In genomic region chr4:38663801-38664703, GRCh38 we compare ENCODE assay signal across 8 cellular contexts. TPM values are rescaled to one million over a fixed set of nuclear protein-coding genes. Genes with fewer than 3 reads are reported as not detected.
DNase-seq lines count a peak whose midpoint lies in the region; ATAC-seq and TF ChIP-seq lines count a peak whose summit lies in the region.

Gene KLF3, plus strand, starts transcription at chr4:38664199. Its CDS starts 16,427 bp downstream, at chr4:38680626.

- peak within 1 kb of the TSS; percentile 62 for H3K4me3 ChIP-seq in GM12865 (ENCODE audit: low read depth, low read length)
- H3K4me3 ChIP-seq in left ventricle myocardium inferior: peak within 1 kb of the TSS; percentile 74
- H3K4me3 ChIP-seq in upper lobe of right lung: peak within 1 kb of the TSS; percentile 92

- H3K36me3 ChIP-seq in left ventricle myocardium inferior (no peaks in the 10 kb centered on the region), upper lobe of right lung (no peaks in the 10 kb centered on the region)

- H3K4me1 Mint-ChIP-seq in progenitor cell of endocrine pancreas (ENCODE audit: low read depth): peaks cover 37% of the 10 kb centered on the region

- TF ChIP-seq CTCF in GM12865 (IDR thresholded peaks at IDR 0.05; ENCODE audit: insufficient read depth, low read depth, low read length, missing control alignments): no peak
- no peak for TF ChIP-seq CTCF in left ventricle myocardium inferior (IDR thresholded peaks at IDR 0.05; ENCODE audit: borderline replicate concordance)
- TF ChIP-seq CTCF in progenitor cell of endocrine pancreas (IDR thresholded peaks at IDR 0.05; ENCODE audit: unreplicated experiment): no peak
- no peak for TF ChIP-seq CTCF in upper lobe of right lung (IDR thresholded peaks at IDR 0.05)

- peaks cover 6% of the 10 kb centered on the region for H3K9me3 Mint-ChIP-seq in progenitor cell of endocrine pancreas (ENCODE audit: low read depth)

- H3K4me1 ChIP-seq in left ventricle myocardium inferior (peaks cover 57% of the 10 kb centered on the region), upper lobe of right lung (peaks cover 36% of the 10 kb centered on the region)

- H3K27ac Mint-ChIP-seq in progenitor cell of endocrine pancreas: peak within 1 kb of the TSS; percentile 100

- intact Hi-C loops in left ventricle myocardium inferior (cut with micrococcal nuclease): no loop called here
- intact Hi-C loops in upper lobe of right lung (cut with DNase I): no loop called here

- H3K27me3 ChIP-seq in left ventricle myocardium inferior (ENCODE audit: low read depth): no peaks in the 10 kb centered on the region
- H3K27me3 ChIP-seq in upper lobe of right lung: no peaks in the 10 kb centered on the region

- H3K27ac ChIP-seq in left ventricle myocardium inferior (replicated peaks) (peak within 1 kb of the TSS; percentile 100), upper lobe of right lung (peak within 1 kb of the TSS; percentile 99)

- H3K4me3 Mint-ChIP-seq in progenitor cell of endocrine pancreas (ENCODE audit: low read depth): peak within 1 kb of the TSS; percentile 95

- peak; percentile 80 for ATAC-seq in HG02678 (IDR thresholded peaks at IDR 0.05; ENCODE audit: unreplicated experiment)
- peak; percentile 88 for ATAC-seq in upper lobe of right lung

- peaks cover 11% of the 10 kb centered on the region for H3K36me3 Mint-ChIP-seq in progenitor cell of endocrine pancreas (ENCODE audit: insufficient read depth)

- H3K9me3 ChIP-seq in left ventricle myocardium inferior (replicated peaks) (no peaks in the 10 kb centered on the region), upper lobe of right lung (no peaks in the 10 kb centered on the region)

- DNase-seq in GM12865 (ENCODE audit: low read depth): peak; percentile 79
- peak; percentile 86 for DNase-seq in NCI-H1436 (lab: John Stamatoyannopoulos, UW)
- peak; percentile 65 to 95 (median 91) for DNase-seq in T-helper 2 cell
- peak; percentile 46 to 99 (median 91) for DNase-seq in amygdala (lab: John Stamatoyannopoulos, UW)
- peak; percentile 97 for DNase-seq in left ventricle myocardium inferior
- peak; percentile 90 for DNase-seq in progenitor cell of endocrine pancreas (ENCODE audit: low spot score, unreplicated experiment)
- DNase-seq in upper lobe of right lung: peak; percentile 98

- H3K27me3 Mint-ChIP-seq in progenitor cell of endocrine pancreas: no peaks in the 10 kb centered on the region

RNA-seq across cellular contexts. Expression of gene KLF3, which starts in this region (rescaled TPM):
- total RNA-seq in left ventricle myocardium inferior (16.5 TPM), progenitor cell of endocrine pancreas (97.1 and 98.7 TPM in 2 replicates), upper lobe of right lung (70.6 TPM)

Comparison
In these comparisons a context has a peak if more than half of its experiments do, and no peak if none do; other contexts are left out.
1. Peak in every context shown above with its lines: DNase-seq, ATAC-seq, H3K4me3 ChIP-seq and H3K27ac ChIP-seq.